ENCODE assay signal across 18 cellular contexts in genomic region chr9:97873877-97874276, GRCh38. TPM values are rescaled to one million over a fixed set of nuclear protein-coding genes. Genes with fewer than 3 reads are reported as not detected.
DNase-seq lines count a peak whose midpoint lies in the region; ATAC-seq, FAIRE-seq and TF ChIP-seq lines count a peak whose summit lies in the region.
"Had no signal": no experiment of that assay in that cellular context is flagged by ENCODE, and none has a peak within 500 bp of the region (broad histone marks: within the 10 kb centered on the region; RNA-seq: fewer than 3 reads in every experiment).

No MANE protein-coding gene starts in this region.

- TF ChIP-seq CTCF in A549 (IDR thresholded peaks at IDR 0.05) (no peak), RWPE1 (conservative IDR thresholded peaks at IDR 0.05; ENCODE audit: low read depth) (no peak), foreskin keratinocyte (conservative IDR thresholded peaks at IDR 0.05) (no peak), ascending aorta (IDR thresholded peaks at IDR 0.05) (no peak)

- ATAC-seq in A549 (no peak), foreskin keratinocyte (peak; percentile 23), HG03521 (IDR thresholded peaks at IDR 0.05; ENCODE audit: unreplicated experiment) (no peak), GM19328 (IDR thresholded peaks at IDR 0.05; ENCODE audit: unreplicated experiment) (no peak)
- ATAC-seq: activated T-helper 17 cell treated with anti-CD3 and anti-CD28 coated beads, Interleukin-2, amount 50 U/mL, for 72 hours had no signal

- H3K27ac ChIP-seq in A549, result peak overlapping the region; percentile 84 to 90; a peak in 4 of 6 replicates
- peak overlapping the region; percentile 60 for H3K27ac ChIP-seq in RWPE1
- no peak overlapping the region for H3K27ac ChIP-seq in foreskin keratinocyte
- H3K27ac ChIP-seq in ascending aorta, result no peak overlapping the region
- H3K27ac ChIP-seq: dorsolateral prefrontal cortex, stomach had no signal

- CTCF ChIA-PET in A549 (lab: Yijun Ruan, JAX) (interaction anchor here (1.0 to 2.0 kb wide), 7 partner anchors 15 to 69 kb away, joined by 3 to 8 read pairs (median 4); partner anchors contain the start of genes FOXE1 and TRMO), RWPE1 (lab: Yijun Ruan, JAX) (no interaction called here)

- H3K27me3 ChIP-seq in foreskin keratinocyte, result no peaks in the 10 kb centered on the region
- no peaks in the 10 kb centered on the region for H3K27me3 ChIP-seq in ascending aorta

- H3K4me1 ChIP-seq in A549, result peaks cover 34% of the 10 kb centered on the region
- H3K4me1 ChIP-seq in foreskin keratinocyte, result peaks cover 14% of the 10 kb centered on the region
- no peaks in the 10 kb centered on the region for H3K4me1 ChIP-seq in ascending aorta

- no peak overlapping the region for H3K4me2 ChIP-seq in A549

- TF ChIP-seq POLR2A in A549 (IDR thresholded peaks at IDR 0.05; ENCODE audit: low read length), result no peak

- POLR2A ChIA-PET in A549 (lab: Yijun Ruan, JAX) (interaction anchor here (0.5 kb wide), 1 partner anchor 75 kb away, joined by 3 read pairs; no protein-coding TSS in a partner anchor), RWPE1 (lab: Yijun Ruan, JAX; ENCODE audit: low non-redundant PET) (no interaction called here)

- 72% methylated on average over 5 of the region's 5 CpGs for WGBS in A549 (ENCODE audit: missing lambda C conversion rate)

- DNase-seq in A549 (ENCODE audit: low read depth in 1 of 2, low spot score in 1 of 2) (peak; percentile 14 to 42), HPDE6-E6E7 (ENCODE audit: extremely low spot score) (peak; percentile 42), RWPE1 (ENCODE audit: low spot score) (peak; percentile 70), foreskin keratinocyte (peak in 1 of 2 donors; percentile 62), SK-N-DZ (ENCODE audit: low spot score) (no peak), ascending aorta (ENCODE audit: low spot score in 2 of 2) (no peak)
- DNase-seq: activated CD4-positive, alpha-beta memory T cell treated with anti-CD3 and anti-CD28 coated beads, Interleukin-2, amount 10 ng/mL, durations not matched to agents 7 days and 5 days; amygdala; dorsolateral prefrontal cortex; NCI-H1694; NCI-H526 treated with DMSO at 0.1 percent for 48 hours; SHP77; stomach had no signal

- no peak for TF ChIP-seq RAD21 in A549 (conservative IDR thresholded peaks at IDR 0.05 in 1 of 2, IDR thresholded peaks at IDR 0.05 in 1 of 2)

- H3K9me3 ChIP-seq in A549 (no peaks in the 10 kb centered on the region), ascending aorta (no peaks in the 10 kb centered on the region)
- H3K9me3 ChIP-seq: stomach had no signal

- no peak overlapping the region for H3K4me3 ChIP-seq in A549
- H3K4me3 ChIP-seq in ascending aorta, result no peak overlapping the region
- H3K4me3 ChIP-seq: dorsolateral prefrontal cortex, stomach had no signal

- no peak for TF ChIP-seq EP300 in A549 (IDR thresholded peaks at IDR 0.05)

- no peak for FAIRE-seq in A549 (lab: Jason Lieb, UNC)

- no peaks in the 10 kb centered on the region for H3K36me3 ChIP-seq in ascending aorta
- H3K36me3 ChIP-seq: stomach had no signal

- intact Hi-C loops in ascending aorta (cut with DNase I), result loop anchor here (10.0 kb wide), 1 partner anchor 149 kb away; no protein-coding TSS in a partner anchor

TF ChIP-seq in A549, 52 proteins besides CTCF, POLR2A, EP300 and RAD21:
- no peak for TF ChIP-seq ESRRA (IDR thresholded peaks at IDR 0.05; ENCODE audit: borderline replicate concordance, low read length)
- no peak for TF ChIP-seq FOSL2 (IDR thresholded peaks at IDR 0.05)
- TF ChIP-seq FOSL2 (CRISPR knock-in tag; IDR thresholded peaks at IDR 0.05), result peak; percentile 66
- no peak for TF ChIP-seq ZSCAN20 (CRISPR knock-in tag; IDR thresholded peaks at IDR 0.05)

RNA-seq across cellular contexts. Expression of gene FOXE1, which starts 20.9 kb away (rescaled TPM):
- polyA plus RNA-seq in A549 (2011; rRNA removed) (4.3 and 5.5 TPM in 2 replicates), A549 (2017; fragmentation: RNase III; extraction: RNeasy Plus Mini Kit Qiagen cat#74134 plus additional on column Dnase treatment) (5.7 to 6.8 TPM (median 6.3 TPM) in 3 replicates), foreskin keratinocyte (0.09 and 0.30 TPM in 2 replicates)
- polyA plus RNA-seq in A549 (2012; cell fraction: cytosol; rRNA removed), result 3.0 and 4.6 TPM in 2 replicates
- 4.0 and 4.5 TPM in 2 replicates for polyA plus RNA-seq in A549 (2012; cell fraction: nucleus; rRNA removed)
- 3.5 and 4.0 TPM in 2 replicates for polyA minus RNA-seq in A549 (2011; rRNA and poly(A)+ RNA removed)
- total RNA-seq in foreskin keratinocyte (0.17 and 0.32 TPM in 2 replicates), ascending aorta (not detected)
- 0.02 and 0.03 TPM in 2 replicates for polyA plus RNA-seq in SK-N-DZ (2014; cell fraction: cytosol; rRNA removed)
- not detected in 2 replicates for polyA plus RNA-seq in SK-N-DZ (2014; cell fraction: nucleus; rRNA removed)
- total RNA-seq: activated CD4-positive, alpha-beta memory T cell treated with anti-CD3 and anti-CD28 coated beads, Interleukin-2, amount 10 ng/mL, durations not matched to agents 7 days and 5 days; activated T-helper 17 cell treated with anti-CD3 and anti-CD28 coated beads, Interleukin-2, amount 50 U/mL, for 72 hours; dorsolateral prefrontal cortex; mucosa of gallbladder had no signal
- polyA plus RNA-seq: IgD-negative memory B cell had no signal

RNA-seq across cellular contexts. Expression of gene TRMO, which starts 48.4 kb away (rescaled TPM):
- 18.8 and 19.4 TPM in 2 replicates for polyA plus RNA-seq in A549 (2011; rRNA removed)
- 11.3 and 12.2 TPM in 2 replicates for polyA plus RNA-seq in A549 (2012; cell fraction: cytosol; rRNA removed)
- 8.0 and 15.0 TPM in 2 replicates for polyA plus RNA-seq in A549 (2012; cell fraction: nucleus; rRNA removed)
- polyA plus RNA-seq in A549 (2017; fragmentation: RNase III; extraction: RNeasy Plus Mini Kit Qiagen cat#74134 plus additional on column Dnase treatment), result 12.0 to 13.1 TPM (median 12.3 TPM) in 3 replicates
- 15.9 and 16.4 TPM in 2 replicates for polyA minus RNA-seq in A549 (2011; rRNA and poly(A)+ RNA removed)
- 10.3 and 11.4 TPM in 2 replicates for total RNA-seq in foreskin keratinocyte
- polyA plus RNA-seq in foreskin keratinocyte, result 6.2 and 7.9 TPM in 2 replicates
- polyA plus RNA-seq in SK-N-DZ (2014; cell fraction: cytosol; rRNA removed), result 9.6 and 10.0 TPM in 2 replicates
- polyA plus RNA-seq in SK-N-DZ (2014; cell fraction: nucleus; rRNA removed), result 11.6 and 13.8 TPM in 2 replicates
- 24.8 TPM for total RNA-seq in ascending aorta

Comparison
In these comparisons a context has a peak if more than half of its experiments do, and no peak if none do; other contexts are left out.
1. DNase-seq: peak in A549 (2 of 2), HPDE6-E6E7 (single experiment) and RWPE1 (single experiment); none in SK-N-DZ (single experiment) and ascending aorta (0 of 2).
2. H3K27ac ChIP-seq: peak in A549 (2 of 2) and RWPE1 (single experiment); none in foreskin keratinocyte (single experiment) and ascending aorta (0 of 2).